ENCODE assay signal across 11 cellular contexts in genomic region chr15:69758291-69758771, GRCh38.
DNase-seq lines count a peak whose midpoint lies in the region; ATAC-seq, FAIRE-seq and TF ChIP-seq lines count a peak whose summit lies in the region.
"Had no signal": no experiment of that assay in that cellular context is flagged by ENCODE, and none has a peak within 500 bp of the region (broad histone marks: within the 10 kb centered on the region; RNA-seq: fewer than 3 reads in every experiment).

No MANE protein-coding gene starts in this region.

- peaks cover 53% of the 10 kb centered on the region for H3K36me3 Mint-ChIP-seq in activated CD4-positive, alpha-beta memory T cell treated with anti-CD3 and anti-CD28 coated beads, Interleukin-2, amount 10 ng/mL, durations not matched to agents 7 days and 5 days (ENCODE audit: low read depth)

- peaks cover 89% of the 10 kb centered on the region for H3K4me1 Mint-ChIP-seq in activated CD4-positive, alpha-beta memory T cell treated with anti-CD3 and anti-CD28 coated beads, Interleukin-2, amount 10 ng/mL, durations not matched to agents 7 days and 5 days

- H2AFZ ChIP-seq in ACC112 (ENCODE audit: low read length, unreplicated experiment) (no peak overlapping the region), hepatocyte (no peak overlapping the region)

- peaks cover 19% of the 10 kb centered on the region for H3K27me3 Mint-ChIP-seq in activated CD4-positive, alpha-beta memory T cell treated with anti-CD3 and anti-CD28 coated beads, Interleukin-2, amount 10 ng/mL, durations not matched to agents 7 days and 5 days

- DNase-seq in GM04504 (ENCODE audit: low read depth) (peak; percentile 38), hepatocyte (ENCODE audit: low spot score) (peak; percentile 40), T-helper 9 cell (no peak), posterior vena cava (ENCODE audit: low spot score) (no peak), frontal cortex (ENCODE audit: low spot score in 2 of 2) (no peak)
- DNase-seq in activated CD4-positive, alpha-beta memory T cell treated with anti-CD3 and anti-CD28 coated beads, Interleukin-2, amount 10 ng/mL, durations not matched to agents 7 days and 5 days = no peak
- DNase-seq: foreskin melanocyte, midbrain, NCI-H69 had no signal

- H3K4me3 ChIP-seq in ACC112 (ENCODE audit: low read depth, low read length) = no peak overlapping the region
- H3K4me3 ChIP-seq in hepatocyte = no peak overlapping the region

- H3K4me1 ChIP-seq in ACC112 (ENCODE audit: control insufficient read depth, insufficient read depth, low read length, unreplicated experiment) (peaks cover 61% of the 10 kb centered on the region), hepatocyte (ENCODE audit: insufficient read depth) (peaks cover 4% of the 10 kb centered on the region)

- POLR2A ChIA-PET in activated CD4-positive, alpha-beta memory T cell treated with anti-CD3 and anti-CD28 coated beads, Interleukin-2, amount 10 ng/mL, durations not matched to agents 7 days and 5 days (lab: Charles Lee) = interaction anchor here (1.2 to 10.6 kb wide), 10 partner anchors 28 to 735 kb away, joined by 3 to 144 read pairs (median 5); partner anchors contain the start of gene TLE3

- intact Hi-C loops in posterior vena cava (cut with DNase I) = no loop called here

- H3K36me3 ChIP-seq in ACC112 (ENCODE audit: insufficient read depth, low read length) (no peaks in the 10 kb centered on the region), hepatocyte (replicated peaks; ENCODE audit: insufficient read depth, low read depth) (no peaks in the 10 kb centered on the region)

- no peak overlapping the region for H3K4me2 ChIP-seq in hepatocyte

- no peak overlapping the region for H3K4me3 Mint-ChIP-seq in activated CD4-positive, alpha-beta memory T cell treated with anti-CD3 and anti-CD28 coated beads, Interleukin-2, amount 10 ng/mL, durations not matched to agents 7 days and 5 days

- no peak for FAIRE-seq in frontal cortex (lab: Jason Lieb, UNC)

- no peak for ATAC-seq in GM21786 (IDR thresholded peaks at IDR 0.05; ENCODE audit: unreplicated experiment)

- no peak for TF ChIP-seq CTCF in hepatocyte (IDR thresholded peaks at IDR 0.05; ENCODE audit: poor library complexity)

- CTCF ChIA-PET in activated CD4-positive, alpha-beta memory T cell treated with anti-CD3 and anti-CD28 coated beads, Interleukin-2, amount 10 ng/mL, durations not matched to agents 7 days and 5 days (lab: Charles Lee) = interaction anchor here (1.9 kb wide), 1 partner anchor 333 kb away, joined by 4 read pairs; no protein-coding TSS in a partner anchor

- peaks cover 53% of the 10 kb centered on the region for H3K9me3 Mint-ChIP-seq in activated CD4-positive, alpha-beta memory T cell treated with anti-CD3 and anti-CD28 coated beads, Interleukin-2, amount 10 ng/mL, durations not matched to agents 7 days and 5 days

- no peaks in the 10 kb centered on the region for H4K20me1 ChIP-seq in hepatocyte (ENCODE audit: insufficient read depth, poor library complexity, severe bottlenecking)

- WGBS in hepatocyte (ENCODE audit: low lambda C conversion rate, missing lambda C conversion rate) = 62% methylated on average over 2 of the region's 2 CpGs

- no peaks in the 10 kb centered on the region for H3K9me3 ChIP-seq in hepatocyte (ENCODE audit: low read depth)

- H3K27ac ChIP-seq in ACC112 (ENCODE audit: low read depth, low read length) (peak overlapping the region; percentile 93), hepatocyte (peak overlapping the region; percentile 13)

- no peaks in the 10 kb centered on the region for H3K27me3 ChIP-seq in ACC112 (ENCODE audit: insufficient read depth, low read length)
- H3K27me3 ChIP-seq in hepatocyte = no peaks in the 10 kb centered on the region

- H3K9me2 ChIP-seq in hepatocyte (replicated peaks; ENCODE audit: insufficient read depth) = no peaks in the 10 kb centered on the region

- peak overlapping the region; percentile 71 for H3K27ac Mint-ChIP-seq in activated CD4-positive, alpha-beta memory T cell treated with anti-CD3 and anti-CD28 coated beads, Interleukin-2, amount 10 ng/mL, durations not matched to agents 7 days and 5 days

- H3K79me2 ChIP-seq in ACC112 (ENCODE audit: control insufficient read depth, insufficient read depth, low read length, unreplicated experiment) (no peaks in the 10 kb centered on the region), hepatocyte (no peaks in the 10 kb centered on the region)

Comparison
In these comparisons a context has a peak if more than half of its experiments do, and no peak if none do; other contexts are left out.
1. DNase-seq: peak in GM04504 (single experiment) and hepatocyte (single experiment); none in activated CD4-positive, alpha-beta memory T cell treated with anti-CD3 and anti-CD28 coated beads, Interleukin-2, amount 10 ng/mL, durations not matched to agents 7 days and 5 days (single experiment), T-helper 9 cell (single experiment), posterior vena cava (single experiment) and frontal cortex (0 of 2).